17 cellular contexts compared by ENCODE assay signal in genomic region chr2:20198001-20198400, GRCh38. TPM values are rescaled to one million over a fixed set of nuclear protein-coding genes. Genes with fewer than 3 reads are reported as not detected.
DNase-seq lines count a peak whose midpoint lies in the region; ATAC-seq and TF ChIP-seq lines count a peak whose summit lies in the region.
"Had no signal": no experiment of that assay in that cellular context is flagged by ENCODE, and none has a peak within 500 bp of the region (broad histone marks: within the 10 kb centered on the region; RNA-seq: fewer than 3 reads in every experiment).

No MANE protein-coding gene starts in this region.

- H3K27me3 ChIP-seq in MM.1S (replicated peaks; ENCODE audit: insufficient read depth, low read length) (no peaks in the 10 kb centered on the region), stomach (no peaks in the 10 kb centered on the region)
- H3K27me3 ChIP-seq: body of pancreas, SJSA1 had no signal

- no peaks in the 10 kb centered on the region for H3K9me3 ChIP-seq in MM.1S (replicated peaks; ENCODE audit: insufficient read depth, low read length)
- no peaks in the 10 kb centered on the region for H3K9me3 ChIP-seq in stomach
- H3K9me3 ChIP-seq: body of pancreas, SJSA1 had no signal

- H3K27me3 Mint-ChIP-seq in activated CD4-positive, alpha-beta memory T cell treated with anti-CD3 and anti-CD28 coated beads, Interleukin-2, amount 10 ng/mL, durations not matched to agents 7 days and 5 days = peaks cover 1% of the 10 kb centered on the region

- H3K79me2 ChIP-seq in MM.1S (ENCODE audit: low read length) = peaks cover 15% of the 10 kb centered on the region

- H3K36me3 ChIP-seq in MM.1S (replicated peaks; ENCODE audit: insufficient read depth, low read length) (peaks cover 11% of the 10 kb centered on the region; the same call in 1 of the 2 replicates), stomach (peaks cover 0 to 25% (median 19%) of the 10 kb centered on the region in 4 donors)

- no peak for TF ChIP-seq EP300 in stomach (IDR thresholded peaks at IDR 0.05)

- no peak overlapping the region for H3K27ac Mint-ChIP-seq in activated CD4-positive, alpha-beta memory T cell treated with anti-CD3 and anti-CD28 coated beads, Interleukin-2, amount 10 ng/mL, durations not matched to agents 7 days and 5 days
- H3K27ac Mint-ChIP-seq: activated CD8-positive, alpha-beta T cell treated with anti-CD3 and anti-CD28 coated beads, Interleukin-2, amount 10 ng/mL, durations not matched to agents 7 days and 5 days; CD4-positive, CD25-positive, alpha-beta regulatory T cell; immature natural killer cell; naive B cell had no signal

- H3K4me1 Mint-ChIP-seq in activated CD4-positive, alpha-beta memory T cell treated with anti-CD3 and anti-CD28 coated beads, Interleukin-2, amount 10 ng/mL, durations not matched to agents 7 days and 5 days = no peaks in the 10 kb centered on the region
- H3K4me1 Mint-ChIP-seq: CD4-positive, CD25-positive, alpha-beta regulatory T cell; immature natural killer cell; naive B cell had no signal

- H3K4me3 ChIP-seq in MM.1S (ENCODE audit: low read length) (no peak overlapping the region), stomach (no peak overlapping the region)
- H3K4me3 ChIP-seq: body of pancreas, SJSA1 had no signal

- H3K4me1 ChIP-seq in MM.1S (ENCODE audit: low read length) (peaks cover 40% of the 10 kb centered on the region), stomach (peaks cover 24 to 46% (median 37%) of the 10 kb centered on the region in 4 donors)
- H3K4me1 ChIP-seq: SJSA1 had no signal

- CTCF ChIA-PET in activated CD4-positive, alpha-beta memory T cell treated with anti-CD3 and anti-CD28 coated beads, Interleukin-2, amount 10 ng/mL, durations not matched to agents 7 days and 5 days (lab: Charles Lee) = no interaction called here

- H3K27ac ChIP-seq in MM.1S (ENCODE audit: low read length) (peak overlapping the region; percentile 48; the same call in 1 of the 2 replicates), epithelial cell of prostate (peak overlapping the region; percentile 70), stomach (peak overlapping the region; percentile 71 to 90 (median 84))
- H3K27ac ChIP-seq: body of pancreas, SJSA1 had no signal

- intact Hi-C loops in stomach (cut with DNase I; ENCODE audit: low total_unique reads) = no loop called here

- no peak for ATAC-seq in HG03175 (IDR thresholded peaks at IDR 0.05; ENCODE audit: unreplicated experiment)
- ATAC-seq: activated CD8-positive, alpha-beta T cell treated with anti-CD3 and anti-CD28 coated beads, Interleukin-2, amount 10 ng/mL, durations not matched to agents 7 days and 5 days; body of pancreas had no signal

- peak; percentile 31 for TF ChIP-seq CTCF in MM.1S (IDR thresholded peaks at IDR 0.05; ENCODE audit: low read length)
- TF ChIP-seq CTCF in stomach (IDR thresholded peaks at IDR 0.05) = no peak

- no peak overlapping the region for H3K9ac ChIP-seq in MM.1S (ENCODE audit: low read length)

- TF ChIP-seq POLR2A in stomach (IDR thresholded peaks at IDR 0.05) = no peak

- no peaks in the 10 kb centered on the region for H3K9me2 ChIP-seq in MM.1S (replicated peaks; ENCODE audit: insufficient read depth, low read length)

- no peak overlapping the region for H3K4me3 Mint-ChIP-seq in activated CD4-positive, alpha-beta memory T cell treated with anti-CD3 and anti-CD28 coated beads, Interleukin-2, amount 10 ng/mL, durations not matched to agents 7 days and 5 days
- H3K4me3 Mint-ChIP-seq: activated CD8-positive, alpha-beta T cell treated with anti-CD3 and anti-CD28 coated beads, Interleukin-2, amount 10 ng/mL, durations not matched to agents 7 days and 5 days; CD4-positive, CD25-positive, alpha-beta regulatory T cell; immature natural killer cell; naive B cell had no signal

- no peaks in the 10 kb centered on the region for H3K9me3 Mint-ChIP-seq in activated CD4-positive, alpha-beta memory T cell treated with anti-CD3 and anti-CD28 coated beads, Interleukin-2, amount 10 ng/mL, durations not matched to agents 7 days and 5 days
- H3K9me3 Mint-ChIP-seq: CD4-positive, CD25-positive, alpha-beta regulatory T cell; immature natural killer cell had no signal

- POLR2A ChIA-PET in activated CD4-positive, alpha-beta memory T cell treated with anti-CD3 and anti-CD28 coated beads, Interleukin-2, amount 10 ng/mL, durations not matched to agents 7 days and 5 days (lab: Charles Lee) = no interaction called here

- H3K4me2 ChIP-seq in MM.1S (ENCODE audit: low read depth, low read length) = peak overlapping the region; percentile 43; the same call in 1 of the 2 replicates

- DNase-seq in MM.1S (peak; percentile 91), NCI-H2171 treated with DMSO at 0.1 percent for 48 hours (lab: John Stamatoyannopoulos, UW) (peak; percentile 81), epithelial cell of prostate (ENCODE audit: low read depth, low spot score) (no peak), stomach (peak; percentile 86), kidney glomerular epithelial cell (lab: John Stamatoyannopoulos, UW) (no peak)
- no peak for DNase-seq in activated CD4-positive, alpha-beta memory T cell treated with anti-CD3 and anti-CD28 coated beads, Interleukin-2, amount 10 ng/mL, durations not matched to agents 7 days and 5 days
- DNase-seq: activated CD8-positive, alpha-beta T cell treated with anti-CD3 and anti-CD28 coated beads, Interleukin-2, amount 10 ng/mL, durations not matched to agents 7 days and 5 days; activated gamma-delta T cell treated with Interleukin-2 at 50 U/mL for 16 hours; CD4-positive, CD25-positive, alpha-beta regulatory T cell; effector CD8-positive, alpha-beta T cell; foreskin melanocyte; immature natural killer cell; naive B cell; stimulated activated naive CD4-positive, alpha-beta T cell treated with Interleukin-2 at 50 U/mL for 16 hours had no signal

- H4K20me1 ChIP-seq in MM.1S (ENCODE audit: insufficient read depth, low read length) = no peaks in the 10 kb centered on the region

- peaks cover 50% of the 10 kb centered on the region for H3F3A ChIP-seq in MM.1S (ENCODE audit: insufficient read depth, low read length)

- no peak overlapping the region for H2AFZ ChIP-seq in MM.1S (ENCODE audit: low read length)

- 40 to 79% (median 50%) methylated on average over 9 of the region's 9 CpGs for WGBS in stomach, 5 donors

- H3K36me3 Mint-ChIP-seq in activated CD4-positive, alpha-beta memory T cell treated with anti-CD3 and anti-CD28 coated beads, Interleukin-2, amount 10 ng/mL, durations not matched to agents 7 days and 5 days (ENCODE audit: low read depth) = no peaks in the 10 kb centered on the region
- H3K36me3 Mint-ChIP-seq: CD4-positive, CD25-positive, alpha-beta regulatory T cell; immature natural killer cell; naive B cell had no signal

RNA-seq across cellular contexts. Expression of gene SDC1, which starts 26.9 kb away (rescaled TPM):
- 100 to 1,000 TPM in 1 of 5 donors, 10 to 100 TPM in 4; 21.0 to 140 (median 57.5) TPM for total RNA-seq in stomach
- polyA plus RNA-seq in stomach = 10 to 100 TPM; 16.0 to 82.9 (median 32.5) TPM
- under 1 TPM in 1 of 2 experiments, not detected in 1; 0.33 TPM for total RNA-seq in activated CD4-positive, alpha-beta memory T cell treated with anti-CD3 and anti-CD28 coated beads, Interleukin-2, amount 10 ng/mL, durations not matched to agents 7 days and 5 days
- total RNA-seq: activated CD8-positive, alpha-beta T cell treated with anti-CD3 and anti-CD28 coated beads, Interleukin-2, amount 10 ng/mL, durations not matched to agents 7 days and 5 days; CD4-positive, CD25-positive, alpha-beta regulatory T cell had no signal
- polyA plus RNA-seq: CD4-positive, CD25-positive, alpha-beta regulatory T cell; immature natural killer cell had no signal

Comparison
In these comparisons a context has a peak if more than half of its experiments do, and no peak if none do; other contexts are left out.
1. DNase-seq: peak in MM.1S (single experiment), NCI-H2171 treated with DMSO at 0.1 percent for 48 hours (single experiment) and stomach (single experiment); none in epithelial cell of prostate (single experiment), activated CD4-positive, alpha-beta memory T cell treated with anti-CD3 and anti-CD28 coated beads, Interleukin-2, amount 10 ng/mL, durations not matched to agents 7 days and 5 days (single experiment) and kidney glomerular epithelial cell (single experiment).
2. RNA of gene SDC1, which starts 26.9 kb away (total RNA-seq): 21.0 to 140 TPM in stomach; 0.33 TPM in activated CD4-positive, alpha-beta memory T cell treated with anti-CD3 and anti-CD28 coated beads, Interleukin-2, amount 10 ng/mL, durations not matched to agents 7 days and 5 days; every median in the first group is over 10 times any median in the second.
3. Peak in every context shown above with its lines, with median percentiles within 50 percentile points of each other: H3K27ac ChIP-seq.